Comparison of ENCODE assay signal across 22 cellular contexts in genomic region chr6:170283212-170284081, GRCh38. TPM values are rescaled to one million over a fixed set of nuclear protein-coding genes. Genes with fewer than 3 reads are reported as not detected.
"Had no signal": no experiment of that assay in that cellular context is flagged by ENCODE, and none has a peak within 500 bp of the region (broad histone marks: within the 10 kb centered on the region; RNA-seq: fewer than 3 reads in every experiment).

No MANE protein-coding gene starts in this region.

- H3K4me2 ChIP-seq: neural progenitor cell had no signal

- H3K27ac Mint-ChIP-seq: activated naive CD4-positive, alpha-beta T cell treated with anti-CD3 and anti-CD28 coated beads, Interleukin-2, amount 10 ng/mL, durations not matched to agents 7 days and 5 days; activated T-helper 2 cell treated with anti-CD3 and anti-CD28 coated beads, Interferon-gamma antibody, Interleukin-2, Interleukin-4, amounts not matched to agents 10 μg/mL and 5 μg/mL and 100 μg/mL, durations not matched to agents 14 hours and 24 hours and 36 hours; neural progenitor cell; progenitor cell of endocrine pancreas; stimulated activated naive CD8-positive, alpha-beta T cell treated with anti-CD3 and anti-CD28 coated beads, Interleukin-15, Interleukin-2, amounts not matched to agents 100 ng/mL and 50 ng/mL, for 24 hours; WTC11 had no signal

- H3K9me3 Mint-ChIP-seq: activated naive CD4-positive, alpha-beta T cell treated with anti-CD3 and anti-CD28 coated beads, Interleukin-2, amount 10 ng/mL, durations not matched to agents 7 days and 5 days; activated T-helper 2 cell treated with anti-CD3 and anti-CD28 coated beads, Interferon-gamma antibody, Interleukin-2, Interleukin-4, amounts not matched to agents 10 μg/mL and 5 μg/mL and 100 μg/mL, durations not matched to agents 14 hours and 24 hours and 36 hours; neural progenitor cell; stimulated activated naive CD8-positive, alpha-beta T cell treated with anti-CD3 and anti-CD28 coated beads, Interleukin-15, Interleukin-2, amounts not matched to agents 100 ng/mL and 50 ng/mL, for 24 hours; WTC11 had no signal

- H3K27me3 Mint-ChIP-seq: brain had no signal

- H3K9ac ChIP-seq: neural progenitor cell had no signal

- ATAC-seq: gastroesophageal sphincter, heart left ventricle, left colon, mucosa of descending colon, WTC11 had no signal

- H3K9me3 ChIP-seq: gastroesophageal sphincter, heart left ventricle, mucosa of descending colon, tibial artery had no signal

- H2AFZ ChIP-seq: neural progenitor cell had no signal

- H3K4me3 Mint-ChIP-seq: activated naive CD4-positive, alpha-beta T cell treated with anti-CD3 and anti-CD28 coated beads, Interleukin-2, amount 10 ng/mL, durations not matched to agents 7 days and 5 days; brain; stimulated activated naive CD8-positive, alpha-beta T cell treated with anti-CD3 and anti-CD28 coated beads, Interleukin-15, Interleukin-2, amounts not matched to agents 100 ng/mL and 50 ng/mL, for 24 hours; WTC11 had no signal

- H3K36me3 Mint-ChIP-seq: activated naive CD4-positive, alpha-beta T cell treated with anti-CD3 and anti-CD28 coated beads, Interleukin-2, amount 10 ng/mL, durations not matched to agents 7 days and 5 days had no signal

- H3K27ac ChIP-seq: gastroesophageal sphincter, heart left ventricle, neural progenitor cell, tibial artery had no signal

- DNase-seq: activated T-cell treated with anti-CD3 and anti-CD28 coated beads, Interleukin-2, amount 50 U/mL, for 1 hour; anterior cingulate cortex; effector memory CD4-positive, alpha-beta T cell; islet precursor cell; mesenchymal stem cell; retina; stimulated activated CD4-positive, alpha-beta T cell treated with anti-CD3 and anti-CD28 coated beads, Interleukin-12 subunit alpha, Interleukin-12 subunit beta, amount 100 ng/mL, for 4 hours; stimulated activated CD4-positive, alpha-beta T cell treated with anti-CD3 and anti-CD28 coated beads, Interleukin-4, amount 100 ng/mL, for 4 hours; T-helper 9 cell; tibial artery had no signal

- H3K4me3 ChIP-seq: gastroesophageal sphincter, heart left ventricle, mucosa of descending colon, neural progenitor cell, tibial artery had no signal

RNA-seq across cellular contexts. Expression of gene DLL1, which starts 7.4 kb away (rescaled TPM):
- total RNA-seq: activated T-helper 2 cell treated with anti-CD3 and anti-CD28 coated beads, Interferon-gamma antibody, Interleukin-2, Interleukin-4, amounts not matched to agents 10 μg/mL and 5 μg/mL and 100 μg/mL, durations not matched to agents 14 hours and 24 hours and 36 hours; T-helper 1 cell treated with Interleukin-12 subunit alpha and Interleukin-12 subunit beta and Interleukin-4 antibody, amounts not matched to agents 30 ng/mL and 1 ng/mL, for 36 hours had no signal
